12 cellular contexts compared by ENCODE assay signal in the genomic region with DNA sequence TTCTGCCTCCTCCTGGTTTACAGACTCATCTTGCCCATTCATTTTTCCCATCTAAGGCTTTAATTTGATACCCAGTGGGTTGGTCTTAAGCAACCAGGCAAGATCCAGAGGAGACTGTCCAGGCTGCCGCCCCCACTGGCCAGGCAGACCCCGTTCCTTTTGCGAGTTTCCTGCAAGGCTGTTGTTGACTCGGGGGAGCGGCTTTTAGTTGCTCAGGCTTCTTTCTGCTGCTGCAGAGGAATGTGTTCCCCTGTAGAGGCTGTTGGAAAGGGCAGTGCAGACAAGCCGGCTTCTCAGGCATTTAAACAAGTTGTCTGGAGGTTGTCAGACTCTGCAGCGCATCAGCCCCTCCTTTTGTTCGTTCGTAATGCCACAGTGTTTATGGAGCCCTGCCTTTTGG.
DNase-seq lines count a peak whose midpoint lies in the region; ATAC-seq and FAIRE-seq lines count a peak whose summit lies in the region.
"Had no signal": no experiment of that assay in that cellular context is flagged by ENCODE, and none has a peak within 500 bp of the region (broad histone marks: within the 10 kb centered on the region; RNA-seq: fewer than 3 reads in every experiment).

No MANE protein-coding gene starts in this region.

- H3K9ac ChIP-seq in trophoblast cell (ENCODE audit: low read length), result no peak overlapping the region

- H2BK120ac ChIP-seq in trophoblast cell (ENCODE audit: insufficient read depth, low read length, poor library complexity), result no peak overlapping the region

- peak; percentile 33 for FAIRE-seq in G401.6 (lab: Jason Lieb, UNC)

- no peak overlapping the region for H2AK5ac ChIP-seq in trophoblast cell (ENCODE audit: low read length)

- H3K14ac ChIP-seq in trophoblast cell (ENCODE audit: low read length), result peak overlapping the region; percentile 24

- peak overlapping the region; percentile 15 for H4K91ac ChIP-seq in trophoblast cell (ENCODE audit: low read depth, low read length)

- H3K4me1 ChIP-seq in trophoblast cell (ENCODE audit: control insufficient read depth in 1 of 2, insufficient read depth in 2 of 2, low read length in 2 of 2), result peaks cover 22 to 23% of the 10 kb centered on the region in 2 experiments

- H4K12ac ChIP-seq in trophoblast cell (ENCODE audit: low read depth, low read length), result no peak overlapping the region

- WGBS in trophoblast cell (ENCODE audit: extremely low coverage, insufficient coverage, insufficient read length), result no CpG with 5 or more reads among the region's 9 CpGs

- H3K79me1 ChIP-seq in trophoblast cell (ENCODE audit: low read length), result peaks cover 10% of the 10 kb centered on the region

- no peak overlapping the region for H3K4me3 ChIP-seq in trophoblast cell (ENCODE audit: low read depth, low read length)

- no peak overlapping the region for H3K23ac ChIP-seq in trophoblast cell (ENCODE audit: low read length)

- H2BK5ac ChIP-seq in trophoblast cell (ENCODE audit: low read depth, low read length, poor library complexity), result peak overlapping the region; percentile 10

- H3K27ac ChIP-seq in angular gyrus (ENCODE audit: low read depth, low read length) (peak overlapping the region; percentile 60), trophoblast cell (ENCODE audit: low read depth, low read length) (peak overlapping the region; percentile 88)

- peak overlapping the region; percentile 45 for H3K4me2 ChIP-seq in trophoblast cell (ENCODE audit: low read length)

- H3K4ac ChIP-seq in trophoblast cell (ENCODE audit: low read depth, low read length), result no peak overlapping the region

- H3K27me3 ChIP-seq in trophoblast cell (ENCODE audit: insufficient read depth, low read length), result no peaks in the 10 kb centered on the region

- H3K36me3 ChIP-seq in trophoblast cell (ENCODE audit: control insufficient read depth in 1 of 2, insufficient read depth in 2 of 2, low read length in 2 of 2), result no peaks in the 10 kb centered on the region

- no peak overlapping the region for H2AFZ ChIP-seq in trophoblast cell (ENCODE audit: insufficient read depth, low read length, poor library complexity)

- DNase-seq in hypothalamus (lab: John Stamatoyannopoulos, UW) (peak in 27 of 51 donors; percentile 12 to 74 (median 48)), trophoblast cell (no peak), DMS53 (lab: John Stamatoyannopoulos, UW) (no peak), COLO829 (ENCODE audit: low spot score) (no peak), left lobe of liver (ENCODE audit: low spot score) (no peak)
- DNase-seq in effector CD8-positive, alpha-beta T cell (lab: John Stamatoyannopoulos, UW), result no peak
- DNase-seq: activated CD4-positive, alpha-beta T cell treated with anti-CD3 and anti-CD28 coated beads for 1 hour; GF-D8; NCI-H510A treated with DMSO at 0.1 percent for 48 hours; SIG-M5 had no signal

- H3K9me3 ChIP-seq in trophoblast cell (ENCODE audit: insufficient read depth, low read depth, low read length), result no peaks in the 10 kb centered on the region

- peak overlapping the region; percentile 55 for H2BK12ac ChIP-seq in trophoblast cell (ENCODE audit: low read length)

- no peak overlapping the region for H4K8ac ChIP-seq in trophoblast cell (ENCODE audit: low read depth, low read length)

- H3K79me2 ChIP-seq in trophoblast cell (ENCODE audit: control insufficient read depth, insufficient read depth, low read length, poor library complexity), result no peaks in the 10 kb centered on the region

- H3K18ac ChIP-seq in trophoblast cell (ENCODE audit: low read length), result no peak overlapping the region

- ATAC-seq in left lobe of liver, result no peak

Comparison
In these comparisons a context has a peak if more than half of its experiments do, and no peak if none do; other contexts are left out.
1. DNase-seq: peak in hypothalamus (27 of 51); none in trophoblast cell (0 of 2), DMS53 (single experiment), effector CD8-positive, alpha-beta T cell (single experiment), COLO829 (single experiment) and left lobe of liver (single experiment).